In the genomic region with DNA sequence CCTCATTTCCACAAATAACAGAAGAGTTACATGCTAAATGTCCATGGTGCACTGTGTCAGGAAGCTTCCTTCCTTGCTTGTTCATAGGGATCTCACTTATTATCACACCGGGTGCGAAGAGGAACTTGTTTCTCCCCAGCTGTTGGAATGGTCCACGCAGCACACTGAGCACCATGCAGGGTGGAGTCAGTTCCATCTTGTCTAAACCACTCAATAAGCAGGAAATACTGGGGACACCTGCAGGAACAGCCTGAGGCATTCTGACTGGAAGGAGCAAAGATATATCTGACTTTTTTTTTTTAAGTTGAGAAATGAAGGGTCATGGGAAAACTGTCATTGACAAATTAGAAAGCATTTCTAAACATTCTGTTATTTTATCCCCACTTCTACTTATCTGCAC, we compare ENCODE assay signal across 23 cellular contexts.
DNase-seq lines count a peak whose midpoint lies in the region; ATAC-seq, FAIRE-seq and TF ChIP-seq lines count a peak whose summit lies in the region.
"Had no signal": no experiment of that assay in that cellular context is flagged by ENCODE, and none has a peak within 500 bp of the region (broad histone marks: within the 10 kb centered on the region; RNA-seq: fewer than 3 reads in every experiment).

No MANE protein-coding gene starts in this region.

- POLR2A ChIA-PET in HepG2 (lab: Yijun Ruan, JAX) (no interaction called here), PC-9 (lab: Charles Lee; ENCODE audit: unreplicated experiment) (no interaction called here)

- no peaks in the 10 kb centered on the region for H3K79me2 ChIP-seq in HepG2 (ENCODE audit: insufficient read depth, low read length)
- H3K79me2 ChIP-seq in mesendoderm (ENCODE audit: control insufficient read depth, insufficient read depth, low read length), result no peaks in the 10 kb centered on the region
- H3K79me2 ChIP-seq in PC-9 (ENCODE audit: low read depth), result no peaks in the 10 kb centered on the region

- no peak for TF ChIP-seq CTCF in HepG2 (CRISPR knock-in tag; IDR thresholded peaks at IDR 0.05)
- no peak for TF ChIP-seq CTCF in right lobe of liver (IDR thresholded peaks at IDR 0.05)
- TF ChIP-seq CTCF in PC-9 (conservative IDR thresholded peaks at IDR 0.05), result no peak
- TF ChIP-seq CTCF in WERI-Rb-1 (IDR thresholded peaks at IDR 0.05; ENCODE audit: low read depth, low read length), result no peak

- no peak overlapping the region for H3K4me2 ChIP-seq in HepG2 (ENCODE audit: low read depth, low read length)
- H3K4me2 ChIP-seq in mesendoderm (ENCODE audit: low read length), result no peak overlapping the region
- no peak overlapping the region for H3K4me2 ChIP-seq in PC-9
- H3K4me2 ChIP-seq: GM23338 had no signal

- H3K4ac ChIP-seq in mesendoderm (ENCODE audit: low read depth, low read length), result no peak overlapping the region

- H3K36me3 ChIP-seq in HepG2 (replicated peaks in 1 of 2; ENCODE audit: control insufficient read depth in 1 of 2, insufficient read depth in 2 of 2, low read length in 2 of 2) (no peaks in the 10 kb centered on the region), right lobe of liver (no peaks in the 10 kb centered on the region), mesendoderm (ENCODE audit: control insufficient read depth, insufficient read depth, low read length) (no peaks in the 10 kb centered on the region), PC-9 (ENCODE audit: low read depth) (no peaks in the 10 kb centered on the region), WERI-Rb-1 (no peaks in the 10 kb centered on the region)
- H3K36me3 ChIP-seq: SJCRH30 had no signal

- no peaks in the 10 kb centered on the region for H3K27me3 ChIP-seq in HepG2 (ENCODE audit: control insufficient read depth in 1 of 2, insufficient read depth in 2 of 2, low read length in 2 of 2)
- no peaks in the 10 kb centered on the region for H3K27me3 ChIP-seq in right lobe of liver
- no peaks in the 10 kb centered on the region for H3K27me3 ChIP-seq in mesendoderm (ENCODE audit: insufficient read depth, low read length, poor library complexity)
- H3K27me3 ChIP-seq in PC-9 (ENCODE audit: insufficient read depth, low read depth), result no peaks in the 10 kb centered on the region
- H3K27me3 ChIP-seq in WERI-Rb-1 (ENCODE audit: insufficient read depth, low read depth, severe bottlenecking), result no peaks in the 10 kb centered on the region
- H3K27me3 ChIP-seq: SJCRH30 had no signal

- H3K79me1 ChIP-seq in mesendoderm (ENCODE audit: low read length), result no peaks in the 10 kb centered on the region

- H3K9me2 ChIP-seq in PC-9 (ENCODE audit: insufficient read depth), result no peaks in the 10 kb centered on the region

- H3K27ac ChIP-seq in HepG2 (ENCODE audit: extremely low read length, insufficient read depth, low read length) (peak overlapping the region; percentile 99), right lobe of liver (no peak overlapping the region), mesendoderm (ENCODE audit: low read depth, low read length) (no peak overlapping the region), PC-9 (no peak overlapping the region), WERI-Rb-1 (no peak overlapping the region)
- H3K27ac ChIP-seq: 22Rv1, SJCRH30 had no signal

- H4K8ac ChIP-seq in mesendoderm (ENCODE audit: low read depth, low read length), result no peak overlapping the region

- FAIRE-seq in HepG2 (lab: Jason Lieb, UNC), result no peak
- FAIRE-seq: GM18507, HTR-8/SVneo had no signal

- peak; percentile 18 for DNase-seq in DMS53 (lab: John Stamatoyannopoulos, UW)
- no peak for DNase-seq in DMS53 treated with DMSO at 0.1 percent for 48 hours (lab: John Stamatoyannopoulos, UW; ENCODE audit: unreplicated experiment)
- no peak for DNase-seq in HepG2 (ENCODE audit: low spot score)
- DNase-seq in right lobe of liver, result no peak
- DNase-seq in mesendoderm, result no peak
- DNase-seq in PC-9, result no peak
- no peak for DNase-seq in WERI-Rb-1
- DNase-seq: DMS153, H9, KBM-7, MV-4-11, NCI-H187, NCI-H2107, NCI-H510A, NCI-H774, SJCRH30 had no signal

- H2BK120ac ChIP-seq in mesendoderm (ENCODE audit: low read depth, low read length), result no peak overlapping the region

- H3K56ac ChIP-seq in mesendoderm (ENCODE audit: low read length), result no peak overlapping the region

- no peak for ATAC-seq in HepG2
- ATAC-seq in right lobe of liver, result no peak
- ATAC-seq in GM21529 (IDR thresholded peaks at IDR 0.05; ENCODE audit: unreplicated experiment), result no peak
- ATAC-seq: GM23338, Right ventricle myocardium inferior, SK-N-SH treated with all-trans-retinoic acid at 6 μM for 48 hours had no signal

- peaks cover 51% of the 10 kb centered on the region for H3K4me1 ChIP-seq in HepG2 (ENCODE audit: insufficient read depth, low read length)
- no peaks in the 10 kb centered on the region for H3K4me1 ChIP-seq in right lobe of liver
- H3K4me1 ChIP-seq in mesendoderm (ENCODE audit: control insufficient read depth, low read depth, low read length), result peaks cover 12% of the 10 kb centered on the region
- no peaks in the 10 kb centered on the region for H3K4me1 ChIP-seq in PC-9 (replicated peaks; ENCODE audit: insufficient read depth)
- H3K4me1 ChIP-seq: SJCRH30 had no signal

- H2BK5ac ChIP-seq in mesendoderm (ENCODE audit: low read length), result peak overlapping the region; percentile 61

- intact Hi-C loops in HepG2 (cut with micrococcal nuclease; ENCODE audit: unreplicated experiment), result no loop called here
- intact Hi-C loops in right lobe of liver (cut with DNase I), result no loop called here
- intact Hi-C loops in PC-9 (cut with micrococcal nuclease; ENCODE audit: unreplicated experiment), result no loop called here

- no peaks in the 10 kb centered on the region for H3F3A ChIP-seq in PC-9 (ENCODE audit: insufficient read depth, low read depth)

- H4K20me1 ChIP-seq in HepG2 (ENCODE audit: insufficient read depth, low read length) (no peaks in the 10 kb centered on the region), PC-9 (ENCODE audit: insufficient read depth) (no peaks in the 10 kb centered on the region)

- CTCF ChIA-PET in HepG2 (lab: Yijun Ruan, JAX; ENCODE audit: low intra/inter-chr PET ratio, low total read pairs), result no interaction called here
- CTCF ChIA-PET in PC-9 (lab: Charles Lee), result no interaction called here

- in situ Hi-C loops in HepG2 (cut with HindIII; ENCODE audit: extremely low pct_ligation_motif_present, low pct_unique_long_range_greater_than_20kb), result loop anchor here (25.0 kb wide), 1 partner anchor 367 kb away; no protein-coding TSS in a partner anchor

- H2BK15ac ChIP-seq in mesendoderm (replicated peaks; ENCODE audit: low read depth), result no peak overlapping the region

- H2AFZ ChIP-seq in HepG2 (ENCODE audit: low read length) (no peak overlapping the region), PC-9 (no peak overlapping the region)
- H2AFZ ChIP-seq: GM23338 had no signal

- no peak for TF ChIP-seq EP300 in HepG2 (IDR thresholded peaks at IDR 0.05; ENCODE audit: low read depth in 2 of 2, low read length in 2 of 2)
- no peak for TF ChIP-seq EP300 in HepG2 (CRISPR knock-in tag; IDR thresholded peaks at IDR 0.05; ENCODE audit: borderline replicate concordance)

- TF ChIP-seq RAD21 in HepG2 (CRISPR knock-in tag; IDR thresholded peaks at IDR 0.05), result no peak

- H3K23ac ChIP-seq in mesendoderm (ENCODE audit: low read length), result no peak overlapping the region

- peak overlapping the region; percentile 27 for H2AK5ac ChIP-seq in mesendoderm (ENCODE audit: low read length)

- BruUV-seq in HepG2 (replicated peaks; lab: Mats Ljungman, UMichigan) (no TSS peak), PC-9 (replicated peaks; lab: Mats Ljungman, UMichigan) (no TSS peak)

- no peak overlapping the region for H4K5ac ChIP-seq in mesendoderm (ENCODE audit: low read length)

- H3K9me3 ChIP-seq in HepG2 (ENCODE audit: low read length), result peaks cover 16% of the 10 kb centered on the region
- H3K9me3 ChIP-seq in right lobe of liver, result no peaks in the 10 kb centered on the region
- no peaks in the 10 kb centered on the region for H3K9me3 ChIP-seq in PC-9 (ENCODE audit: insufficient read depth, low read depth)
- no peaks in the 10 kb centered on the region for H3K9me3 ChIP-seq in WERI-Rb-1 (ENCODE audit: severe bottlenecking)
- H3K9me3 ChIP-seq: SJCRH30 had no signal

- H3K18ac ChIP-seq in mesendoderm (ENCODE audit: low read length), result no peak overlapping the region

- H3K4me3 ChIP-seq in HepG2 (replicated peaks in 1 of 3; ENCODE audit: insufficient read depth in 1 of 3, low read depth in 2 of 3, low read length in 3 of 3) (no peak overlapping the region), right lobe of liver (no peak overlapping the region), mesendoderm (ENCODE audit: low read length) (no peak overlapping the region), PC-9 (no peak overlapping the region), WERI-Rb-1 (ENCODE audit: low read depth, low read length) (no peak overlapping the region)
- H3K4me3 ChIP-seq: GM23338, SJCRH30 had no signal

- 97% methylated on average over 3 of the region's 3 CpGs for WGBS in HepG2 (ENCODE audit: low lambda C conversion rate)
- WGBS in right lobe of liver (ENCODE audit: insufficient coverage, low coverage, low lambda C conversion rate, missing lambda C conversion rate), result 80% methylated on average over 3 of the region's 3 CpGs
- no CpG with 5 or more reads among the region's 3 CpGs for WGBS in mesendoderm (ENCODE audit: extremely low coverage, insufficient coverage, low lambda C conversion rate)

- TF ChIP-seq POLR2A in HepG2 (IDR thresholded peaks at IDR 0.05; ENCODE audit: insufficient read depth in 1 of 2, low read depth in 2 of 2, low read length in 2 of 2) (no peak), right lobe of liver (IDR thresholded peaks at IDR 0.05) (no peak)

- no peak overlapping the region for H3K9ac ChIP-seq in HepG2 (ENCODE audit: insufficient read depth, low read depth, low read length)
- no peak overlapping the region for H3K9ac ChIP-seq in mesendoderm (ENCODE audit: low read length)

TF ChIP-seq in HepG2, 621 proteins besides CTCF, POLR2A, EP300 and RAD21:
- TF ChIP-seq POGZ (CRISPR knock-in tag; IDR thresholded peaks at IDR 0.05) (0 out of 2 replicates have a peak, but pooled peaks have one; percentile 15), SIN3A (IDR thresholded peaks at IDR 0.05; ENCODE audit: borderline replicate concordance, low read depth, low read length) (no peak), ZNF850 (CRISPR knock-in tag; conservative IDR thresholded peaks at IDR 0.05) (no peak)
- TF ChIP-seq, protein P1, sequence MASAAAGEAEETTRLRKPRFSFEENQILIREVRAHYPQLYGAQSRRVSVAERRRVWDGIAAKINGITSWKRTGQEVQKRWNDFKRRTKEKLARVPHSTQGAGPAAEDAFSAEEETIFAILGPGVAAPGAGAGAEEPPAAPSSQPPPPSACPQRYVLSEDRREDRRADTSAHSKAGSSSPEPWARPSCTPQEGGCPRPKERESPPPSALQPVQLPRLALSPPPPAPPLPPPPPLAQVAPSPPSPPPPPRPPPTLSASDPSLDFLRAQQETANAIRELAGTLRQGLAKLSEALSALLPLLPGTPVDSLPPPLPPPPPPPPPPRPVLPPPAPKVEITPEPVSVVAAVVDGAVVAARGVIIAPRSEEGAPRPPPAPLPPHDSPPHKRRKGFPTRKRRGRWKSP (CRISPR knock-in tag; IDR thresholded peaks at IDR 0.05), result no peak
